9 cellular contexts compared by ENCODE assay signal in genomic region chr3:153051427-153052095, GRCh38.
DNase-seq lines count a peak whose midpoint lies in the region; ATAC-seq and TF ChIP-seq lines count a peak whose summit lies in the region.
"Had no signal": no experiment of that assay in that cellular context is flagged by ENCODE, and none has a peak within 500 bp of the region (broad histone marks: within the 10 kb centered on the region; RNA-seq: fewer than 3 reads in every experiment).

No MANE protein-coding gene starts in this region.

- H3K27ac Mint-ChIP-seq in activated T-helper 1 cell treated with anti-CD3 and anti-CD28 coated beads, Interleukin-12 subunit alpha, Interleukin-12 subunit beta, Interleukin-2, Interleukin-4 antibody, amounts not matched to agents 30 ng/mL and 10 ng/mL and 1 ng/mL, durations not matched to agents 14 hours and 24 hours and 36 hours, result no peak overlapping the region
- H3K27ac Mint-ChIP-seq: IgD-negative memory B cell had no signal

- no peak for ATAC-seq in GM19328 (IDR thresholded peaks at IDR 0.05; ENCODE audit: unreplicated experiment)
- ATAC-seq in HG03432 (IDR thresholded peaks at IDR 0.05; ENCODE audit: unreplicated experiment), result no peak

- no peaks in the 10 kb centered on the region for H3K4me1 Mint-ChIP-seq in activated T-helper 1 cell treated with anti-CD3 and anti-CD28 coated beads, Interleukin-12 subunit alpha, Interleukin-12 subunit beta, Interleukin-2, Interleukin-4 antibody, amounts not matched to agents 30 ng/mL and 10 ng/mL and 1 ng/mL, durations not matched to agents 14 hours and 24 hours and 36 hours (ENCODE audit: low read depth)
- H3K4me1 Mint-ChIP-seq: IgD-negative memory B cell had no signal

- H3K4me3 Mint-ChIP-seq in activated T-helper 1 cell treated with anti-CD3 and anti-CD28 coated beads, Interleukin-12 subunit alpha, Interleukin-12 subunit beta, Interleukin-2, Interleukin-4 antibody, amounts not matched to agents 30 ng/mL and 10 ng/mL and 1 ng/mL, durations not matched to agents 14 hours and 24 hours and 36 hours, result no peak overlapping the region
- H3K4me3 Mint-ChIP-seq: IgD-negative memory B cell had no signal

- H3K36me3 Mint-ChIP-seq in activated T-helper 1 cell treated with anti-CD3 and anti-CD28 coated beads, Interleukin-12 subunit alpha, Interleukin-12 subunit beta, Interleukin-2, Interleukin-4 antibody, amounts not matched to agents 30 ng/mL and 10 ng/mL and 1 ng/mL, durations not matched to agents 14 hours and 24 hours and 36 hours (ENCODE audit: low read depth), result no peaks in the 10 kb centered on the region
- H3K36me3 Mint-ChIP-seq: IgD-negative memory B cell had no signal

- peak overlapping the region; percentile 56 to 72 (median 62) for H3K27ac ChIP-seq in esophagus muscularis mucosa (replicated peaks in 1 of 4)
- H3K27ac ChIP-seq in rectal smooth muscle tissue (ENCODE audit: low read depth, low read length), result peak overlapping the region; percentile 63

- peaks cover 0 to 15% (median 14%) of the 10 kb centered on the region in 4 donors for H3K4me1 ChIP-seq in esophagus muscularis mucosa
- peaks cover 13% of the 10 kb centered on the region for H3K4me1 ChIP-seq in rectal smooth muscle tissue (ENCODE audit: control insufficient read depth, insufficient read depth, low read length)

- peak; percentile 82 for DNase-seq in EL
- peak; percentile 57 for DNase-seq in esophagus muscularis mucosa (ENCODE audit: extremely low spot score)
- no peak for DNase-seq in activated T-helper 1 cell treated with anti-CD3 and anti-CD28 coated beads, Interleukin-12 subunit alpha, Interleukin-12 subunit beta, Interleukin-2, Interleukin-4 antibody, amounts not matched to agents 30 ng/mL and 10 ng/mL and 1 ng/mL, durations not matched to agents 14 hours and 24 hours and 36 hours (ENCODE audit: low spot score)
- no peak for DNase-seq in KG1 (lab: John Stamatoyannopoulos, UW)

- H3K9me3 Mint-ChIP-seq in activated T-helper 1 cell treated with anti-CD3 and anti-CD28 coated beads, Interleukin-12 subunit alpha, Interleukin-12 subunit beta, Interleukin-2, Interleukin-4 antibody, amounts not matched to agents 30 ng/mL and 10 ng/mL and 1 ng/mL, durations not matched to agents 14 hours and 24 hours and 36 hours, result no peaks in the 10 kb centered on the region

- H3K27me3 Mint-ChIP-seq in activated T-helper 1 cell treated with anti-CD3 and anti-CD28 coated beads, Interleukin-12 subunit alpha, Interleukin-12 subunit beta, Interleukin-2, Interleukin-4 antibody, amounts not matched to agents 30 ng/mL and 10 ng/mL and 1 ng/mL, durations not matched to agents 14 hours and 24 hours and 36 hours (ENCODE audit: insufficient read depth), result no peaks in the 10 kb centered on the region
- H3K27me3 Mint-ChIP-seq: IgD-negative memory B cell had no signal

- H3K9me3 ChIP-seq in esophagus muscularis mucosa, result no peaks in the 10 kb centered on the region

- intact Hi-C loops in esophagus muscularis mucosa (cut with DNase I), result no loop called here
- intact Hi-C loops in activated T-helper 1 cell treated with anti-CD3 and anti-CD28 coated beads, Interleukin-12 subunit alpha, Interleukin-12 subunit beta, Interleukin-2, Interleukin-4 antibody, amounts not matched to agents 30 ng/mL and 10 ng/mL and 1 ng/mL, durations not matched to agents 14 hours and 24 hours and 36 hours (cut with micrococcal nuclease), result no loop called here

- H3K27me3 ChIP-seq in esophagus muscularis mucosa (no peaks in the 10 kb centered on the region), rectal smooth muscle tissue (ENCODE audit: control insufficient read depth, insufficient read depth, low read length) (no peaks in the 10 kb centered on the region)

- no peaks in the 10 kb centered on the region for H3K36me3 ChIP-seq in esophagus muscularis mucosa
- H3K36me3 ChIP-seq in rectal smooth muscle tissue (ENCODE audit: control insufficient read depth, insufficient read depth, low read length), result no peaks in the 10 kb centered on the region

- H3K9ac ChIP-seq in rectal smooth muscle tissue (ENCODE audit: low read length), result no peak overlapping the region

- TF ChIP-seq POLR2A in esophagus muscularis mucosa (IDR thresholded peaks at IDR 0.05; ENCODE audit: low read depth), result no peak

- TF ChIP-seq CTCF in esophagus muscularis mucosa (IDR thresholded peaks at IDR 0.05), result no peak

- no peak for TF ChIP-seq EP300 in esophagus muscularis mucosa (IDR thresholded peaks at IDR 0.05)

- 58% methylated on average over 6 of the region's 6 CpGs for WGBS in esophagus muscularis mucosa

- H3K4me3 ChIP-seq in esophagus muscularis mucosa (no peak overlapping the region), rectal smooth muscle tissue (ENCODE audit: low read length) (no peak overlapping the region)

TF ChIP-seq in PFSK-1, 5 proteins besides CTCF, POLR2A, EP300 and RAD21:
- TF ChIP-seq, protein P1, sequence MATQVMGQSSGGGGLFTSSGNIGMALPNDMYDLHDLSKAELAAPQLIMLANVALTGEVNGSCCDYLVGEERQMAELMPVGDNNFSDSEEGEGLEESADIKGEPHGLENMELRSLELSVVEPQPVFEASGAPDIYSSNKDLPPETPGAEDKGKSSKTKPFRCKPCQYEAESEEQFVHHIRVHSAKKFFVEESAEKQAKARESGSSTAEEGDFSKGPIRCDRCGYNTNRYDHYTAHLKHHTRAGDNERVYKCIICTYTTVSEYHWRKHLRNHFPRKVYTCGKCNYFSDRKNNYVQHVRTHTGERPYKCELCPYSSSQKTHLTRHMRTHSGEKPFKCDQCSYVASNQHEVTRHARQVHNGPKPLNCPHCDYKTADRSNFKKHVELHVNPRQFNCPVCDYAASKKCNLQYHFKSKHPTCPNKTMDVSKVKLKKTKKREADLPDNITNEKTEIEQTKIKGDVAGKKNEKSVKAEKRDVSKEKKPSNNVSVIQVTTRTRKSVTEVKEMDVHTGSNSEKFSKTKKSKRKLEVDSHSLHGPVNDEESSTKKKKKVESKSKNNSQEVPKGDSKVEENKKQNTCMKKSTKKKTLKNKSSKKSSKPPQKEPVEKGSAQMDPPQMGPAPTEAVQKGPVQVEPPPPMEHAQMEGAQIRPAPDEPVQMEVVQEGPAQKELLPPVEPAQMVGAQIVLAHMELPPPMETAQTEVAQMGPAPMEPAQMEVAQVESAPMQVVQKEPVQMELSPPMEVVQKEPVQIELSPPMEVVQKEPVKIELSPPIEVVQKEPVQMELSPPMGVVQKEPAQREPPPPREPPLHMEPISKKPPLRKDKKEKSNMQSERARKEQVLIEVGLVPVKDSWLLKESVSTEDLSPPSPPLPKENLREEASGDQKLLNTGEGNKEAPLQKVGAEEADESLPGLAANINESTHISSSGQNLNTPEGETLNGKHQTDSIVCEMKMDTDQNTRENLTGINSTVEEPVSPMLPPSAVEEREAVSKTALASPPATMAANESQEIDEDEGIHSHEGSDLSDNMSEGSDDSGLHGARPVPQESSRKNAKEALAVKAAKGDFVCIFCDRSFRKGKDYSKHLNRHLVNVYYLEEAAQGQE (IDR thresholded peaks at IDR 0.05; ENCODE audit: insufficient read depth in 1 of 2, low read depth in 2 of 2, low read length in 2 of 2), result no peak
- TF ChIP-seq TAF1 (IDR thresholded peaks at IDR 0.05; ENCODE audit: borderline replicate concordance, insufficient read depth, low read length) (no peak), POLR2AphosphoS5 (IDR thresholded peaks at IDR 0.05; ENCODE audit: low read depth, low read length) (no peak), SIN3A (IDR thresholded peaks at IDR 0.05; ENCODE audit: borderline replicate concordance, insufficient read depth, low read length) (peak; percentile 28; the same call in 1 of the 2 replicates), FOXP2 (optimal IDR thresholded peaks at IDR 0.05; ENCODE audit: borderline replicate concordance, extremely low read depth, extremely low read length, insufficient read depth) (no peak)

Comparison
In these comparisons a context has a peak if more than half of its experiments do, and no peak if none do; other contexts are left out.
1. DNase-seq: peak in EL (single experiment) and esophagus muscularis mucosa (single experiment); none in activated T-helper 1 cell treated with anti-CD3 and anti-CD28 coated beads, Interleukin-12 subunit alpha, Interleukin-12 subunit beta, Interleukin-2, Interleukin-4 antibody, amounts not matched to agents 30 ng/mL and 10 ng/mL and 1 ng/mL, durations not matched to agents 14 hours and 24 hours and 36 hours (single experiment) and KG1 (single experiment).